ENCODE assay signal across 1 cellular context in genomic region chr13:34356686-34357434, GRCh38.
TF ChIP-seq lines count a peak whose summit lies in the region.

No MANE protein-coding gene starts in this region.

TF ChIP-seq in H1, 55 proteins besides CTCF, POLR2A, EP300 and RAD21 (continued from another document):
- TF ChIP-seq FOSL1 (IDR thresholded peaks at IDR 0.05; ENCODE audit: insufficient read depth, low read depth, low read length) (no peak), CBX5 (IDR thresholded peaks at IDR 0.05; ENCODE audit: low read depth, low read length) (no peak), JUN (IDR thresholded peaks at IDR 0.05; ENCODE audit: low read depth, low read length) (no peak), GABPA (IDR thresholded peaks at IDR 0.05; ENCODE audit: borderline replicate concordance, insufficient read depth, low read length) (no peak), SUZ12 (IDR thresholded peaks at IDR 0.05; ENCODE audit: low read length) (no peak), CREB1 (IDR thresholded peaks at IDR 0.05) (no peak), E2F6 (IDR thresholded peaks at IDR 0.05) (no peak), PHF8 (conservative IDR thresholded peaks at IDR 0.05; ENCODE audit: low read depth, low read length) (no peak)
